Comparison of ENCODE assay signal across 2 cellular contexts in genomic region chr2:80896576-80896975, GRCh38.
TF ChIP-seq lines count a peak whose summit lies in the region.

No MANE protein-coding gene starts in this region.

TF ChIP-seq in GM23338, 12 proteins besides CTCF, POLR2A, EP300 and RAD21 (continued from another document):
- TF ChIP-seq ETS1 (IDR thresholded peaks at IDR 0.05): no peak
- no peak for TF ChIP-seq CREB1 (CRISPR knock-in tag; IDR thresholded peaks at IDR 0.05; ENCODE audit: low read depth)
- no peak for TF ChIP-seq ZNF114 (CRISPR knock-in tag; IDR thresholded peaks at IDR 0.05)
- no peak for TF ChIP-seq POLR2AphosphoS5 (IDR thresholded peaks at IDR 0.05; ENCODE audit: low read depth)
- TF ChIP-seq JUNB (IDR thresholded peaks at IDR 0.05; ENCODE audit: unreplicated experiment): no peak
- no peak for TF ChIP-seq NANOG (IDR thresholded peaks at IDR 0.05; ENCODE audit: borderline replicate concordance)
- no peak for TF ChIP-seq ZNF462 (CRISPR knock-in tag; IDR thresholded peaks at IDR 0.05)
- TF ChIP-seq ZNF331 (CRISPR knock-in tag; IDR thresholded peaks at IDR 0.05; ENCODE audit: low read depth): no peak

TF ChIP-seq in WTC11, 78 proteins besides CTCF, POLR2A, EP300 and RAD21 (continued from another document):
- TF ChIP-seq ZNF281 (CRISPR knock-in tag; IDR thresholded peaks at IDR 0.05) (no peak), ZNF425 (CRISPR knock-in tag; conservative IDR thresholded peaks at IDR 0.05) (no peak), USF1 (CRISPR knock-in tag; IDR thresholded peaks at IDR 0.05) (no peak), ELF4 (CRISPR knock-in tag; IDR thresholded peaks at IDR 0.05; ENCODE audit: low read depth) (no peak), JUN (CRISPR knock-in tag; IDR thresholded peaks at IDR 0.05) (no peak), ZNF416 (CRISPR knock-in tag; IDR thresholded peaks at IDR 0.05) (no peak), PRDM15 (CRISPR knock-in tag; IDR thresholded peaks at IDR 0.05) (no peak), E2F1 (CRISPR knock-in tag; IDR thresholded peaks at IDR 0.05) (no peak), TCF7 (CRISPR knock-in tag; IDR thresholded peaks at IDR 0.05; ENCODE audit: low read depth) (no peak), ZNF317 (CRISPR knock-in tag; IDR thresholded peaks at IDR 0.05; ENCODE audit: borderline replicate concordance, low read depth) (no peak), FOXJ3 (CRISPR knock-in tag; IDR thresholded peaks at IDR 0.05; ENCODE audit: borderline replicate concordance) (no peak), ATF6 (CRISPR knock-in tag; IDR thresholded peaks at IDR 0.05) (no peak), IRF1 (CRISPR knock-in tag; IDR thresholded peaks at IDR 0.05) (no peak)
